Comparison of ENCODE assay signal across 8 cellular contexts in the genomic region with DNA sequence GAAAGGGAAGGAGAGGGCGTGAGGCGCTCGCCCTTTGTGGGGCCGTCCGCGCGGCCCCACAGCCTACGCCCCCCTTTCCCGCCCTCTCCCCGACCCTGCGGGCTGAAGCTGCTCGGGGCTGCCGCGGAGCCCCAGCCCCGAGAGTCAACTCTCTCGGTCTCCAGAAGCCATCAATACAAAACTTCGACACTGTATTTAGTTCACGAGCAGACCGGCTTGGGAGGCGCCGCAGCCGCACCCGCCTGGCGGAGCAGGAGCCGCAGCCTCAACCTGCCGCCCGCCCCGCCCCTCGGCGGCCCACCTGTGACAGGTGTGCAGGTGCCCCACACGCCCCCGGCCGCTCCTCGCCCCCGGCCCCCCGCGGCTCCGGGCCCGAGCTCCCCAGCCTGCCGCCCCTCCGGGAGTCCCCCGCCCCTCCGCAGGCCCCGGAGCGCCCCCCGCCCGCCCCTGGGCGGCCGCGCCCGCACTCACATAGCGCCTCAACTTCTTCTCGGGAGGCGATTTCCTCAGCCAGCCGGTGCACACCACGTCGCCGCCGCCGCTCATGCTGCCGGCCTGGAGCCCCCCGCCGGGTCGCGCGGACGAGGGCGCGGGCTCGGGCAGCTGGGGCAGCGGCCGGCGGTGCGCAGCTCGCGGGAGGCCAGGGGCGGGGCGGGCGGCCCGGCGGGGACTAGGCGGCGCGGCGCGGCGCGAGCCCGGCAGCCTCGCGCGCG. TPM values are rescaled to one million over a fixed set of nuclear protein-coding genes. Genes with fewer than 3 reads are reported as not detected.
DNase-seq lines count a peak whose midpoint lies in the region; ATAC-seq, FAIRE-seq and TF ChIP-seq lines count a peak whose summit lies in the region.

A gene with protein sequence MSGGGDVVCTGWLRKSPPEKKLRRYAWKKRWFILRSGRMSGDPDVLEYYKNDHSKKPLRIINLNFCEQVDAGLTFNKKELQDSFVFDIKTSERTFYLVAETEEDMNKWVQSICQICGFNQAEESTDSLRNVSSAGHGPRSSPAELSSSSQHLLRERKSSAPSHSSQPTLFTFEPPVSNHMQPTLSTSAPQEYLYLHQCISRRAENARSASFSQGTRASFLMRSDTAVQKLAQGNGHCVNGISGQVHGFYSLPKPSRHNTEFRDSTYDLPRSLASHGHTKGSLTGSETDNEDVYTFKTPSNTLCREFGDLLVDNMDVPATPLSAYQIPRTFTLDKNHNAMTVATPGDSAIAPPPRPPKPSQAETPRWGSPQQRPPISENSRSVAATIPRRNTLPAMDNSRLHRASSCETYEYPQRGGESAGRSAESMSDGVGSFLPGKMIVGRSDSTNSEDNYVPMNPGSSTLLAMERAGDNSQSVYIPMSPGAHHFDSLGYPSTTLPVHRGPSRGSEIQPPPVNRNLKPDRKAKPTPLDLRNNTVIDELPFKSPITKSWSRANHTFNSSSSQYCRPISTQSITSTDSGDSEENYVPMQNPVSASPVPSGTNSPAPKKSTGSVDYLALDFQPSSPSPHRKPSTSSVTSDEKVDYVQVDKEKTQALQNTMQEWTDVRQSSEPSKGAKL (minus strand): TSS at position 646 of the 713 bp plus-strand sequence. CDS start 100 bp downstream, at position 546.

- H3K4me2 ChIP-seq in GM12878 (ENCODE audit: control insufficient read depth, insufficient read depth): peak within 1 kb of the TSS; percentile 99

- no peak for TF ChIP-seq RAD21 in GM12878 (IDR thresholded peaks at IDR 0.05; ENCODE audit: insufficient read depth, low read depth, low read length)

- in situ Hi-C loops in GM12878 (cut with MboI): loop anchor here (5.0 kb wide), 1 partner anchor 145 kb away; no protein-coding TSS in a partner anchor

- FAIRE-seq in GM12878 (lab: Jason Lieb, UNC): no peak

- no peaks in the 10 kb centered on the region for H3K79me2 ChIP-seq in GM12878 (ENCODE audit: control insufficient read depth, insufficient read depth, low read length)

- RAD21 ChIA-PET in GM12878 (lab: Charles Lee; ENCODE audit: unreplicated experiment): interaction anchor here (1.0 to 5.7 kb wide), 9 partner anchors 12 to 190 kb away, joined by 3 to 137 read pairs (median 7); no protein-coding TSS in a partner anchor

- peak within 1 kb of the TSS; percentile 56 for H3K27ac ChIP-seq in GM12878 (ENCODE audit: control insufficient read depth, insufficient read depth)
- H3K27ac ChIP-seq in iPS-18a (ENCODE audit: low read length): no peak within 1 kb of the TSS
- peak within 1 kb of the TSS; percentile 89 for H3K27ac ChIP-seq in skeletal muscle tissue (ENCODE audit: low read depth, low read length)

- 2% methylated on average over 41 of the region's 93 CpGs for WGBS in GM12878 (ENCODE audit: insufficient coverage, insufficient replicate concordance, low lambda C conversion rate, missing lambda C conversion rate)

- ATAC-seq in GM12878: no peak

- TF ChIP-seq CTCF in GM12878 (IDR thresholded peaks at IDR 0.05 in 2 of 3, conservative IDR thresholded peaks at IDR 0.05 in 1 of 3; ENCODE audit: control insufficient read depth in 2 of 3, extremely low read depth in 1 of 3, insufficient read depth in 1 of 3, low read depth in 3 of 3, low read length in 3 of 3): no peak

- H3K4me1 ChIP-seq in GM12878 (ENCODE audit: control insufficient read depth, insufficient read depth, low read length) (peaks cover 22% of the 10 kb centered on the region), iPS-18a (ENCODE audit: control insufficient read depth, low read depth, low read length) (peaks cover 9% of the 10 kb centered on the region), skeletal muscle tissue (ENCODE audit: control insufficient read depth in 3 of 3, insufficient read depth in 3 of 3, low read length in 3 of 3) (peaks cover 27 to 35% (median 27%) of the 10 kb centered on the region in 3 donors)

- intact Hi-C loops in GM12878 (cut with micrococcal nuclease; ENCODE audit: unreplicated experiment): loop anchor here (1.0 to 5.0 kb wide), 4 partner anchors 15 to 189 kb away; no protein-coding TSS in a partner anchor

- SMC1A ChIA-PET in GM12878 (lab: Charles Lee; ENCODE audit: uncharacterized antibody, unreplicated experiment): interaction anchor here (1.4 to 7.1 kb wide), 11 partner anchors 8 to 190 kb away, joined by 3 to 108 read pairs (median 9); a partner anchor contains a TSS

- DNase-seq in DMS53 treated with DMSO at 0.1 percent for 48 hours (lab: John Stamatoyannopoulos, UW; ENCODE audit: unreplicated experiment): peak; percentile 69
- DNase-seq in H7: peak; percentile 78
- DNase-seq in NCI-H345 treated with DMSO at 0.1 percent for 48 hours (lab: John Stamatoyannopoulos, UW; ENCODE audit: unreplicated experiment): peak; percentile 49
- no peak for DNase-seq in GM12878 (ENCODE audit: low read depth, low spot score)
- DNase-seq in HPDE6-E6E7 (ENCODE audit: extremely low spot score): no peak
- DNase-seq in NCI-H446 treated with DMSO at 0.1 percent for 48 hours (lab: John Stamatoyannopoulos, UW): no peak

- H3K9ac ChIP-seq in GM12878 (ENCODE audit: control insufficient read depth, insufficient read depth, low read length) (peak within 1 kb of the TSS; percentile 74), iPS-18a (ENCODE audit: low read length) (peak within 1 kb of the TSS; percentile 52), skeletal muscle tissue (ENCODE audit: low read depth in 1 of 3, low read length in 3 of 3) (peak within 1 kb of the TSS; percentile 71 to 84 (median 82))

- H3K36me3 ChIP-seq in H7 (replicated peaks; ENCODE audit: control insufficient read depth, insufficient read depth, low read length) (no peaks in the 10 kb centered on the region), GM12878 (ENCODE audit: control insufficient read depth in 2 of 2, insufficient read depth in 2 of 2, low read length in 1 of 2) (no peaks in the 10 kb centered on the region), iPS-18a (ENCODE audit: control insufficient read depth, low read depth, low read length) (no peaks in the 10 kb centered on the region), skeletal muscle tissue (ENCODE audit: control insufficient read depth in 3 of 3, insufficient read depth in 3 of 3, low read length in 3 of 3) (no peaks in the 10 kb centered on the region)

- BruUV-seq in GM12878 (replicated peaks; lab: Mats Ljungman, UMichigan): no TSS peak

- no peak for TF ChIP-seq EP300 in GM12878 (IDR thresholded peaks at IDR 0.05; ENCODE audit: borderline replicate concordance in 1 of 2, control insufficient read depth in 1 of 2, low read depth in 2 of 2, low read length in 2 of 2)

- no peaks in the 10 kb centered on the region for H4K20me1 ChIP-seq in GM12878 (ENCODE audit: control insufficient read depth, insufficient read depth)

- peak within 1 kb of the TSS; percentile 79 for H2AFZ ChIP-seq in GM12878 (ENCODE audit: control insufficient read depth, low read depth, low read length)

- POLR2A ChIA-PET in GM12878 (lab: Charles Lee): interaction anchor here (0.7 to 2.9 kb wide), 6 partner anchors 11 to 156 kb away, joined by 3 to 15 read pairs (median 6); no protein-coding TSS in a partner anchor

- H3K4me3 ChIP-seq in H7 (ENCODE audit: insufficient read depth, low read depth, low read length) (peak within 1 kb of the TSS; percentile 78), GM12878 (peak within 1 kb of the TSS; percentile 74), iPS-18a (ENCODE audit: low read length) (peak within 1 kb of the TSS; percentile 75), skeletal muscle tissue (ENCODE audit: low read length in 3 of 3) (peak within 1 kb of the TSS; percentile 76 to 82 (median 80))

- peaks cover 16% of the 10 kb centered on the region for H3K27me3 ChIP-seq in H7 (ENCODE audit: control insufficient read depth, insufficient read depth, low read length)
- H3K27me3 ChIP-seq in GM12878 (replicated peaks in 1 of 2; ENCODE audit: control insufficient read depth in 2 of 2, insufficient read depth in 2 of 2, low read length in 1 of 2): no peaks in the 10 kb centered on the region
- peaks cover 38% of the 10 kb centered on the region for H3K27me3 ChIP-seq in iPS-18a (ENCODE audit: control insufficient read depth, insufficient read depth, low read length)
- H3K27me3 ChIP-seq in skeletal muscle tissue (ENCODE audit: control insufficient read depth in 3 of 3, insufficient read depth in 3 of 3, low read length in 3 of 3): peaks cover 0 to 6% (median 4%) of the 10 kb centered on the region in 3 donors

- H3K9me3 ChIP-seq in GM12878 (replicated peaks; ENCODE audit: control insufficient read depth, insufficient read depth, low read length): no peaks in the 10 kb centered on the region
- H3K9me3 ChIP-seq in iPS-18a (ENCODE audit: control insufficient read depth, low read depth, low read length): no peaks in the 10 kb centered on the region
- H3K9me3 ChIP-seq in skeletal muscle tissue (ENCODE audit: control insufficient read depth in 3 of 3, low read length in 3 of 3): no peaks in the 10 kb centered on the region

- CTCF ChIA-PET in GM12878 (lab: Yijun Ruan, JAX): interaction anchor here (0.6 to 11.9 kb wide), 18 partner anchors 7 to 198 kb away, joined by 3 to 280 read pairs (median 6); a partner anchor contains a TSS

- no peak for TF ChIP-seq POLR2A in GM12878 (IDR thresholded peaks at IDR 0.05; ENCODE audit: low read depth, low read length)

TF ChIP-seq in GM12878, 131 proteins besides CTCF, POLR2A, EP300 and RAD21:
- TF ChIP-seq NR2C2 (IDR thresholded peaks at IDR 0.05; ENCODE audit: borderline replicate concordance, control insufficient read depth, insufficient read length, low read depth) (no peak), SUZ12 (IDR thresholded peaks at IDR 0.05; ENCODE audit: unreplicated experiment) (no peak), ZNF207 (IDR thresholded peaks at IDR 0.05; ENCODE audit: borderline replicate concordance) (0 out of 2 replicates have a peak, but pooled peaks have one; percentile 1)

RNA-seq across cellular contexts. Expression of the gene that starts here (rescaled TPM):
- total RNA-seq in H7 (2014; rRNA removed; shearing (Covaris generic)): 7.6 and 9.6 TPM in 2 replicates
- total RNA-seq in GM12878 (2013; cell fraction: nucleolus; rRNA removed): 6.6 and 9.8 TPM in 2 replicates
- total RNA-seq in GM12878 (2014; rRNA removed) (4.8 and 5.7 TPM in 2 replicates), GM12878 (2014; rRNA removed; fragmentation: Illumina TruSeq; extraction: Trizol) (5.7 and 6.4 TPM in 2 replicates), GM12878 (2021) (12.0 and 12.6 TPM in 2 replicates), skeletal muscle tissue (10.4 TPM)
- polyA plus RNA-seq in GM12878 (2011; ENCODE audit: low read depth): 3.8 TPM
- polyA plus RNA-seq in GM12878 (2011; rRNA removed) (0.24 and 0.69 TPM in 2 replicates), GM12878 (2014; fragmentation: Illumina TruSeq; extraction: Trizol) (7.9 and 8.7 TPM in 2 replicates), GM12878 (2014; fragmentation: Nextera tagmentation; extraction: Ambion mirVana) (1 to 10 TPM; 1.1 to 2.1 TPM), GM12878 (2014; rRNA removed) (5.0 and 5.2 TPM in 2 replicates), GM12878 (2016; fragmentation: Nextera tagmentation; extraction: Ambion mirVana) (1 to 10 TPM; 1.6 to 2.8 TPM)
- polyA plus RNA-seq in GM12878 (2011; cell fraction: cytosol; rRNA removed): 0.25 and 0.38 TPM in 2 replicates
- 0.67 and 0.76 TPM in 2 replicates for polyA plus RNA-seq in GM12878 (2011; cell fraction: nucleus; rRNA removed)
- polyA plus RNA-seq in GM12878 (2012): 5.4 and 6.4 TPM in 2 replicates
- 0.66 and 1.7 TPM in 2 replicates for polyA minus RNA-seq in GM12878 (2011; rRNA and poly(A)+ RNA removed)
- polyA minus RNA-seq in GM12878 (2011; cell fraction: cytosol; rRNA and poly(A)+ RNA removed): 0.94 TPM in 1 of 2 replicates, not detected in the other
- 0.38 and 0.48 TPM in 2 replicates for polyA minus RNA-seq in GM12878 (2011; cell fraction: nucleus; rRNA and poly(A)+ RNA removed)

Comparison
In these comparisons a context has a peak if more than half of its experiments do, and no peak if none do; other contexts are left out.
1. DNase-seq: peak in DMS53 treated with DMSO at 0.1 percent for 48 hours (single experiment), H7 (single experiment) and NCI-H345 treated with DMSO at 0.1 percent for 48 hours (single experiment); none in GM12878 (single experiment), HPDE6-E6E7 (single experiment) and NCI-H446 treated with DMSO at 0.1 percent for 48 hours (single experiment).
2. Peak in every context shown above with its lines, with median percentiles within 50 percentile points of each other: H3K4me3 ChIP-seq and H3K9ac ChIP-seq.